ENCODE assay signal across 27 cellular contexts in the genomic region with DNA sequence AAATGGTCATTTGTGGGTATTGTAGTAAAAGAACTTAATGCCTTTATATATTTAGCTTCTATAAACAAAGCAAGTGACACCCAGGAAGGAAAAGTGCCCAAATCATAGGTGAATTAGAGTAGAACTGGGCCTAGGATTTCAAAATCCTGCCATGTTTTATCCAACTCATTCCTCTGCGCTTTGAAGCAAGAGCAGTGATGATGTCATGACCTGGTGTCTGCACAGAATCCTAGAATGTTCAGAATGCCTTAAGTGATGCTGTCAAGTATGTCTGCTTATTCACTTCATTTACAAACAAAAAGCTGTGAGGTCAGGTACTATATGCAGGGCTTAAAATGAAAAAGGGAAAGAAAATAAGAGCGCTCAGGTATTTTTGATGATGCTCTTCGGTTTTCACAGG.
"Had no signal": no experiment of that assay in that cellular context is flagged by ENCODE, and none has a peak within 500 bp of the region (broad histone marks: within the 10 kb centered on the region; RNA-seq: fewer than 3 reads in every experiment).

No MANE protein-coding gene starts in this region.

- H3K36me3 ChIP-seq: brain microvascular endothelial cell, esophagus squamous epithelium, gastrocnemius medialis, heart left ventricle had no signal

- H3K9me3 ChIP-seq: esophagus squamous epithelium, gastrocnemius medialis, heart left ventricle had no signal

- H3K4me3 ChIP-seq: esophagus squamous epithelium, gastrocnemius medialis, heart left ventricle had no signal

- ATAC-seq: activated naive CD4-positive, alpha-beta T cell treated with anti-CD3 and anti-CD28 coated beads, Interleukin-2, amount 50 U/mL, for 72 hours; activated T-cell treated with anti-CD3 and anti-CD28 coated beads, Interleukin-2, amount 50 U/mL, for 72 hours; foreskin keratinocyte; gastrocnemius medialis; heart left ventricle; WTC11 had no signal

- H3K27me3 ChIP-seq: brain microvascular endothelial cell, esophagus squamous epithelium, foreskin keratinocyte, gastrocnemius medialis, heart left ventricle had no signal

- H3K27ac ChIP-seq: brain microvascular endothelial cell, epithelial cell of prostate, esophagus squamous epithelium, foreskin keratinocyte, gastrocnemius medialis, heart left ventricle, VCaP had no signal

- H3K4me1 ChIP-seq: esophagus squamous epithelium, foreskin keratinocyte, gastrocnemius medialis, heart left ventricle had no signal

- DNase-seq: activated CD4-positive, alpha-beta memory T cell treated with anti-CD3 and anti-CD28 coated beads, Interleukin-2, amount 10 ng/mL, durations not matched to agents 7 days and 5 days; activated CD4-positive, alpha-beta T cell treated with anti-CD3 and anti-CD28 coated beads for 1 hour; activated CD4-positive, alpha-beta T cell treated with anti-CD3 and anti-CD28 coated beads for 4 hours; activated CD4-positive, alpha-beta T cell treated with anti-CD3 and anti-CD28 coated beads, Interleukin-2, amount 10 ng/mL, durations not matched to agents 7 days and 5 days; activated CD4-positive, alpha-beta T cell treated with anti-CD3 and anti-CD28 coated beads, Interleukin-2, amount 50 U/mL, for 4 hours; activated CD8-positive, alpha-beta memory T cell treated with anti-CD3 and anti-CD28 coated beads, Interleukin-2, amount 50 U/mL, for 48 hours; activated gamma-delta T cell; activated naive CD4-positive, alpha-beta T cell; activated naive CD4-positive, alpha-beta T cell treated with anti-CD3 and anti-CD28 coated beads, Interleukin-2, amount 10 ng/mL, durations not matched to agents 7 days and 5 days; activated naive CD8-positive, alpha-beta T cell treated with anti-CD3 and anti-CD28 coated beads, Interleukin-2, amount 10 ng/mL, durations not matched to agents 7 days and 5 days; activated T-cell treated with anti-CD3 and anti-CD28 coated beads for 4 hours; activated T-cell treated with anti-CD3 and anti-CD28 coated beads, Interleukin-2, amount 50 U/mL, for 24 hours; activated T-cell treated with anti-CD3 and anti-CD28 coated beads, Interleukin-2, amount 50 U/mL, for 72 hours; amniotic stem cell; anterior cingulate cortex; brain microvascular endothelial cell; effector CD8-positive, alpha-beta T cell; esophagus squamous epithelium; foreskin keratinocyte; gastrocnemius medialis; glutamatergic neuron; heart left ventricle; T-helper 2 cell had no signal
